In genomic region chr5:172683696-172684464, GRCh38 we compare ENCODE assay signal across 8 cellular contexts. TPM values are rescaled to one million over a fixed set of nuclear protein-coding genes. Genes with fewer than 3 reads are reported as not detected.
DNase-seq lines count a peak whose midpoint lies in the region; ATAC-seq and TF ChIP-seq lines count a peak whose summit lies in the region.

No MANE protein-coding gene starts in this region.

- no peak overlapping the region for H3K4me2 ChIP-seq in Karpas-422 (ENCODE audit: low read depth, low read length, poor library complexity, severe bottlenecking)

- H3K9me2 ChIP-seq in Karpas-422 (replicated peaks; ENCODE audit: insufficient read depth, low read length) = no peaks in the 10 kb centered on the region

- peak overlapping the region; percentile 62 for H3K4me3 Mint-ChIP-seq in WTC11
- H3K4me3 Mint-ChIP-seq in activated naive CD4-positive, alpha-beta T cell treated with anti-CD3 and anti-CD28 coated beads for 36 hours = peak overlapping the region; percentile 61
- peak overlapping the region; percentile 24 for H3K4me3 Mint-ChIP-seq in mesothelial cell of epicardium
- peak overlapping the region; percentile 63 for H3K4me3 Mint-ChIP-seq in stimulated activated effector memory CD8-positive, alpha-beta T cell treated with anti-CD3 and anti-CD28 coated beads, Interleukin-12 subunit alpha, Interleukin-12 subunit beta, amount 100 ng/mL, for 72 hours

- H3K27me3 ChIP-seq in Karpas-422 (ENCODE audit: low read length) = no peaks in the 10 kb centered on the region

- H3K27ac ChIP-seq in Karpas-422 (ENCODE audit: low read length) = no peak overlapping the region

- TF ChIP-seq CTCF in WTC11 (IDR thresholded peaks at IDR 0.05) (no peak), mesothelial cell of epicardium (IDR thresholded peaks at IDR 0.05; ENCODE audit: unreplicated experiment) (no peak)

- H3K36me3 Mint-ChIP-seq in WTC11 (0 out of 2 replicates have a peak, but pooled peaks cover 2% of the 10 kb centered on the region), mesothelial cell of epicardium (peaks cover 19% of the 10 kb centered on the region)
- H3K36me3 Mint-ChIP-seq in activated naive CD4-positive, alpha-beta T cell treated with anti-CD3 and anti-CD28 coated beads for 36 hours (ENCODE audit: low read depth) = no peaks in the 10 kb centered on the region
- H3K36me3 Mint-ChIP-seq in stimulated activated effector memory CD8-positive, alpha-beta T cell treated with anti-CD3 and anti-CD28 coated beads, Interleukin-12 subunit alpha, Interleukin-12 subunit beta, amount 100 ng/mL, for 72 hours = no peaks in the 10 kb centered on the region

- POLR2A ChIA-PET in WTC11 (lab: Charles Lee) = interaction anchor here (0.6 kb wide), 1 partner anchor 17 kb away, joined by 3 read pairs; no protein-coding TSS in a partner anchor

- H3K36me3 ChIP-seq in Karpas-422 (ENCODE audit: insufficient read depth, low read length) = no peaks in the 10 kb centered on the region

- peaks cover 30% of the 10 kb centered on the region for H3K27me3 Mint-ChIP-seq in WTC11 (ENCODE audit: low read depth)
- H3K27me3 Mint-ChIP-seq in activated naive CD4-positive, alpha-beta T cell treated with anti-CD3 and anti-CD28 coated beads for 36 hours (ENCODE audit: low read depth) = peaks cover 6% of the 10 kb centered on the region
- H3K27me3 Mint-ChIP-seq in mesothelial cell of epicardium (ENCODE audit: low read depth) = peaks cover 28% of the 10 kb centered on the region

- H4K20me1 ChIP-seq in Karpas-422 (ENCODE audit: insufficient read depth, low read depth, low read length) = no peaks in the 10 kb centered on the region

- H3K79me2 ChIP-seq in Karpas-422 (ENCODE audit: low read length) = no peaks in the 10 kb centered on the region

- H3K4me1 Mint-ChIP-seq in WTC11 (peaks cover 14% of the 10 kb centered on the region), mesothelial cell of epicardium (peaks cover 24% of the 10 kb centered on the region)
- peaks cover 14% of the 10 kb centered on the region for H3K4me1 Mint-ChIP-seq in activated naive CD4-positive, alpha-beta T cell treated with anti-CD3 and anti-CD28 coated beads for 36 hours (ENCODE audit: low read depth)
- peaks cover 14% of the 10 kb centered on the region for H3K4me1 Mint-ChIP-seq in stimulated activated effector memory CD8-positive, alpha-beta T cell treated with anti-CD3 and anti-CD28 coated beads, Interleukin-12 subunit alpha, Interleukin-12 subunit beta, amount 100 ng/mL, for 72 hours

- H3K4me3 ChIP-seq in Karpas-422 (ENCODE audit: low read length) = no peak overlapping the region

- no peak overlapping the region for H2AFZ ChIP-seq in Karpas-422 (ENCODE audit: low read length)

- CTCF ChIA-PET in WTC11 (lab: Charles Lee) = interaction anchor here (0.9 to 4.6 kb wide), 12 partner anchors 16 to 233 kb away, joined by 3 to 21 read pairs (median 4); no protein-coding TSS in a partner anchor
- CTCF ChIA-PET in activated naive CD4-positive, alpha-beta T cell treated with anti-CD3 and anti-CD28 coated beads for 36 hours (lab: Charles Lee) = interaction anchor here (0.6 to 3.0 kb wide), 3 partner anchors 11 to 1858 kb away, joined by 3 to 10 read pairs (median 5); no protein-coding TSS in a partner anchor

- DNase-seq in WTC11 (ENCODE audit: low spot score) (peak; percentile 62), mesothelial cell of epicardium (ENCODE audit: low spot score in 2 of 2, unreplicated experiment in 2 of 2) (no peak), MV-4-11 (lab: John Stamatoyannopoulos, UW) (no peak), Karpas-422 (no peak), HPDE6-E6E7 (ENCODE audit: extremely low spot score) (no peak)
- DNase-seq in activated naive CD4-positive, alpha-beta T cell treated with anti-CD3 and anti-CD28 coated beads for 36 hours = peak; percentile 63
- DNase-seq in stimulated activated effector memory CD8-positive, alpha-beta T cell treated with anti-CD3 and anti-CD28 coated beads, Interleukin-12 subunit alpha, Interleukin-12 subunit beta, amount 100 ng/mL, for 72 hours (ENCODE audit: low spot score in 2 of 2) = no peak

- H3K4me1 ChIP-seq in Karpas-422 (ENCODE audit: low read length) = no peaks in the 10 kb centered on the region

- no peaks in the 10 kb centered on the region for H3K9me3 ChIP-seq in Karpas-422 (ENCODE audit: low read length)

- H3K27ac Mint-ChIP-seq in WTC11 = no peak overlapping the region
- no peak overlapping the region for H3K27ac Mint-ChIP-seq in activated naive CD4-positive, alpha-beta T cell treated with anti-CD3 and anti-CD28 coated beads for 36 hours
- H3K27ac Mint-ChIP-seq in mesothelial cell of epicardium = no peak overlapping the region
- H3K27ac Mint-ChIP-seq in stimulated activated effector memory CD8-positive, alpha-beta T cell treated with anti-CD3 and anti-CD28 coated beads, Interleukin-12 subunit alpha, Interleukin-12 subunit beta, amount 100 ng/mL, for 72 hours = peak overlapping the region; percentile 75

- intact Hi-C loops in activated naive CD4-positive, alpha-beta T cell treated with anti-CD3 and anti-CD28 coated beads for 36 hours (cut with micrococcal nuclease) = no loop called here

- no peak overlapping the region for H3K9ac ChIP-seq in Karpas-422 (ENCODE audit: low read length)

- H3K9me3 Mint-ChIP-seq in WTC11 (no peaks in the 10 kb centered on the region), mesothelial cell of epicardium (peaks cover 7% of the 10 kb centered on the region)
- H3K9me3 Mint-ChIP-seq in activated naive CD4-positive, alpha-beta T cell treated with anti-CD3 and anti-CD28 coated beads for 36 hours = no peaks in the 10 kb centered on the region
- no peaks in the 10 kb centered on the region for H3K9me3 Mint-ChIP-seq in stimulated activated effector memory CD8-positive, alpha-beta T cell treated with anti-CD3 and anti-CD28 coated beads, Interleukin-12 subunit alpha, Interleukin-12 subunit beta, amount 100 ng/mL, for 72 hours

- ATAC-seq in WTC11 (peak; percentile 68), GM19463 (IDR thresholded peaks at IDR 0.05; ENCODE audit: unreplicated experiment) (no peak)
- peak; percentile 81 for ATAC-seq in stimulated activated effector memory CD8-positive, alpha-beta T cell treated with anti-CD3 and anti-CD28 coated beads, Interleukin-12 subunit alpha, Interleukin-12 subunit beta, amount 100 ng/mL, for 72 hours

TF ChIP-seq in WTC11, 78 proteins besides CTCF, POLR2A, EP300 and RAD21 (continues in another document):
- TF ChIP-seq MYBL2 (CRISPR knock-in tag; IDR thresholded peaks at IDR 0.05) = no peak
- no peak for TF ChIP-seq ZMAT4 (CRISPR knock-in tag; IDR thresholded peaks at IDR 0.05)
- no peak for TF ChIP-seq ZNF532 (CRISPR knock-in tag; IDR thresholded peaks at IDR 0.05; ENCODE audit: borderline replicate concordance)
- peak; percentile 35; the same call in 1 of the 2 replicates for TF ChIP-seq TCF7 (CRISPR knock-in tag; IDR thresholded peaks at IDR 0.05; ENCODE audit: low read depth)
- TF ChIP-seq CBFB (CRISPR knock-in tag; IDR thresholded peaks at IDR 0.05; ENCODE audit: low read depth) = 0 out of 2 replicates have a peak, but pooled peaks have one; percentile 73
- TF ChIP-seq ELF4 (CRISPR knock-in tag; IDR thresholded peaks at IDR 0.05; ENCODE audit: low read depth) = 0 out of 2 replicates have a peak, but pooled peaks have one; percentile 67
- TF ChIP-seq TP53 (CRISPR knock-in tag; IDR thresholded peaks at IDR 0.05) = peak; percentile 93

RNA-seq across cellular contexts. Expression of gene NEURL1B, which starts 42.8 kb away (rescaled TPM):
- total RNA-seq in WTC11 (2021) (6.1 to 9.8 TPM (median 6.6 TPM) in 3 replicates), mesothelial cell of epicardium (10.9 to 11.8 TPM (median 11.7 TPM) in 3 replicates)
- under 1 TPM; 0.57 to 0.64 TPM for total RNA-seq in activated naive CD4-positive, alpha-beta T cell treated with anti-CD3 and anti-CD28 coated beads for 36 hours
- not detected in 2 replicates for total RNA-seq in Karpas-422 (2014; rRNA removed; shearing (Covaris generic); ENCODE audit: low replicate concordance)

Comparison
In these comparisons a context has a peak if more than half of its experiments do, and no peak if none do; other contexts are left out.
1. DNase-seq: peak in WTC11 (single experiment) and activated naive CD4-positive, alpha-beta T cell treated with anti-CD3 and anti-CD28 coated beads for 36 hours (single experiment); none in mesothelial cell of epicardium (0 of 2), stimulated activated effector memory CD8-positive, alpha-beta T cell treated with anti-CD3 and anti-CD28 coated beads, Interleukin-12 subunit alpha, Interleukin-12 subunit beta, amount 100 ng/mL, for 72 hours (0 of 2), MV-4-11 (single experiment), Karpas-422 (single experiment) and HPDE6-E6E7 (single experiment).
2. Peak in every context shown above with its lines, with median percentiles within 50 percentile points of each other: H3K4me3 Mint-ChIP-seq.